Comparison of ENCODE assay signal across 26 cellular contexts in genomic region chr20:49156481-49156880, GRCh38. TPM values are rescaled to one million over a fixed set of nuclear protein-coding genes. Genes with fewer than 3 reads are reported as not detected.
A peak's percentile ranks its signal among the peaks of the same experiment; 100 is the strongest.
DNase-seq lines count a peak whose midpoint lies in the region; ATAC-seq, FAIRE-seq and TF ChIP-seq lines count a peak whose summit lies in the region.
"Had no signal": no experiment of that assay in that cellular context is flagged by ENCODE, and none has a peak within 500 bp of the region (broad histone marks: within the 10 kb centered on the region; RNA-seq: fewer than 3 reads in every experiment).

No MANE protein-coding gene starts in this region.

- in situ Hi-C loops in HepG2 (cut with HindIII; ENCODE audit: extremely low pct_ligation_motif_present, low pct_unique_long_range_greater_than_20kb), result no loop called here

- H3K4me2 ChIP-seq in HepG2 (ENCODE audit: low read depth, low read length), result no peak overlapping the region

- WGBS in HepG2 (ENCODE audit: low lambda C conversion rate), result 92% methylated on average over 1 of the region's 1 CpG

- H3K27me3 Mint-ChIP-seq in activated CD4-positive, alpha-beta T cell treated with anti-CD3 and anti-CD28 coated beads, Interleukin-2, amount 10 ng/mL, durations not matched to agents 24 days and 14 days, result no peaks in the 10 kb centered on the region
- H3K27me3 Mint-ChIP-seq in activated CD4-positive, alpha-beta T cell treated with anti-CD3 and anti-CD28 coated beads for 36 hours, result no peaks in the 10 kb centered on the region
- H3K27me3 Mint-ChIP-seq: B cell had no signal

- peaks cover 32% of the 10 kb centered on the region for H3K4me1 Mint-ChIP-seq in activated CD4-positive, alpha-beta T cell treated with anti-CD3 and anti-CD28 coated beads, Interleukin-2, amount 10 ng/mL, durations not matched to agents 24 days and 14 days
- peaks cover 42% of the 10 kb centered on the region for H3K4me1 Mint-ChIP-seq in activated CD4-positive, alpha-beta T cell treated with anti-CD3 and anti-CD28 coated beads for 36 hours

- H3K79me2 ChIP-seq in HepG2 (ENCODE audit: insufficient read depth, low read length), result peaks cover 76% of the 10 kb centered on the region

- CTCF ChIA-PET in activated CD4-positive, alpha-beta T cell treated with anti-CD3 and anti-CD28 coated beads for 36 hours (lab: Charles Lee), result interaction anchor here (0.8 to 1.4 kb wide), 4 partner anchors 10 to 30 kb away, joined by 3 to 4 read pairs (median 3); no protein-coding TSS in a partner anchor
- CTCF ChIA-PET in HepG2 (lab: Yijun Ruan, JAX; ENCODE audit: low intra/inter-chr PET ratio, low total read pairs), result no interaction called here

- TF ChIP-seq CTCF in cardiac muscle cell (IDR thresholded peaks at IDR 0.05; ENCODE audit: low read depth, low read length) (no peak), HepG2 (CRISPR knock-in tag; IDR thresholded peaks at IDR 0.05) (no peak), breast epithelium (IDR thresholded peaks at IDR 0.05) (no peak)

- POLR2A ChIA-PET in activated CD4-positive, alpha-beta T cell treated with anti-CD3 and anti-CD28 coated beads for 36 hours (lab: Charles Lee), result no interaction called here
- POLR2A ChIA-PET in HepG2 (lab: Yijun Ruan, JAX), result interaction anchor here (1.3 kb wide), 1 partner anchor 122 kb away, joined by 3 read pairs; the partner anchor contains the start of gene ZNFX1

- no peaks in the 10 kb centered on the region for H3K27me3 ChIP-seq in cardiac muscle cell
- H3K27me3 ChIP-seq in HepG2 (ENCODE audit: control insufficient read depth in 1 of 2, insufficient read depth in 2 of 2, low read length in 2 of 2), result no peaks in the 10 kb centered on the region
- H3K27me3 ChIP-seq in breast epithelium, result no peaks in the 10 kb centered on the region

- H3K36me3 ChIP-seq in cardiac muscle cell (peaks cover 3% of the 10 kb centered on the region), HepG2 (replicated peaks in 1 of 2; ENCODE audit: control insufficient read depth in 1 of 2, insufficient read depth in 2 of 2, low read length in 2 of 2) (peaks cover 23 to 43% of the 10 kb centered on the region in 2 experiments), breast epithelium (no peaks in the 10 kb centered on the region)

- H3K9ac ChIP-seq in HepG2 (ENCODE audit: insufficient read depth, low read depth, low read length), result no peak overlapping the region

- no peak for DNase-seq in activated CD4-positive, alpha-beta T cell treated with anti-CD3 and anti-CD28 coated beads, Interleukin-2, amount 10 ng/mL, durations not matched to agents 24 days and 14 days
- no peak for DNase-seq in activated CD4-positive, alpha-beta T cell treated with anti-CD3 and anti-CD28 coated beads for 36 hours
- DNase-seq in cardiac muscle cell (ENCODE audit: low read depth in 1 of 2, low spot score in 1 of 2) (no peak), left ventricle myocardium superior (no peak), HepG2 (ENCODE audit: low spot score) (no peak), HCEC 1CT (no peak), breast epithelium (ENCODE audit: low spot score in 2 of 2) (no peak)
- DNase-seq: Calu3, DMS79 treated with DMSO at 0.1 percent for 48 hours, GF-D8, Karpas-422, NCI-H1105, NCI-H1436 treated with DMSO at 0.1 percent for 48 hours, NCI-H187 treated with DMSO at 0.1 percent for 48 hours, NCI-H2171 treated with DMSO at 0.1 percent for 48 hours, NCI-H345, NCI-H510A treated with DMSO at 0.1 percent for 48 hours, NCI-H748 treated with DMSO at 0.1 percent for 48 hours, SIG-M5 had no signal

- BruUV-seq in HepG2 (replicated peaks; lab: Mats Ljungman, UMichigan), result no TSS peak

- no peak for FAIRE-seq in HepG2 (lab: Jason Lieb, UNC)
- FAIRE-seq: GM12891, H1, RCC 7860 had no signal

- H3K36me3 Mint-ChIP-seq in activated CD4-positive, alpha-beta T cell treated with anti-CD3 and anti-CD28 coated beads, Interleukin-2, amount 10 ng/mL, durations not matched to agents 24 days and 14 days (ENCODE audit: low read depth), result peaks cover 40% of the 10 kb centered on the region
- H3K36me3 Mint-ChIP-seq in activated CD4-positive, alpha-beta T cell treated with anti-CD3 and anti-CD28 coated beads for 36 hours (ENCODE audit: low read depth), result peaks cover 38% of the 10 kb centered on the region

- ATAC-seq in activated CD4-positive, alpha-beta T cell treated with anti-CD3 and anti-CD28 coated beads for 36 hours, result no peak
- ATAC-seq in left ventricle myocardium superior, result no peak
- no peak; the same call in 2 of the 3 replicates for ATAC-seq in HepG2
- ATAC-seq: HCT116 had no signal

- peak overlapping the region; percentile 11 for H3K27ac Mint-ChIP-seq in activated CD4-positive, alpha-beta T cell treated with anti-CD3 and anti-CD28 coated beads, Interleukin-2, amount 10 ng/mL, durations not matched to agents 24 days and 14 days
- H3K27ac Mint-ChIP-seq in activated CD4-positive, alpha-beta T cell treated with anti-CD3 and anti-CD28 coated beads for 36 hours, result no peak overlapping the region
- H3K27ac Mint-ChIP-seq: B cell had no signal

- H3K9me3 ChIP-seq in cardiac muscle cell (ENCODE audit: low read depth) (no peaks in the 10 kb centered on the region), HepG2 (ENCODE audit: low read length) (no peaks in the 10 kb centered on the region), breast epithelium (no peaks in the 10 kb centered on the region)

- TF ChIP-seq EP300 in HepG2 (IDR thresholded peaks at IDR 0.05; ENCODE audit: low read depth in 2 of 2, low read length in 2 of 2) (no peak), HepG2 (CRISPR knock-in tag; IDR thresholded peaks at IDR 0.05; ENCODE audit: borderline replicate concordance) (no peak)

- no peak overlapping the region for H2AFZ ChIP-seq in HepG2 (ENCODE audit: low read length)

- H3K9me3 Mint-ChIP-seq in activated CD4-positive, alpha-beta T cell treated with anti-CD3 and anti-CD28 coated beads, Interleukin-2, amount 10 ng/mL, durations not matched to agents 24 days and 14 days, result no peaks in the 10 kb centered on the region
- no peaks in the 10 kb centered on the region for H3K9me3 Mint-ChIP-seq in activated CD4-positive, alpha-beta T cell treated with anti-CD3 and anti-CD28 coated beads for 36 hours (ENCODE audit: low read depth)

- no peak overlapping the region for H3K4me3 ChIP-seq in cardiac muscle cell
- H3K4me3 ChIP-seq in HepG2 (replicated peaks in 1 of 3; ENCODE audit: insufficient read depth in 1 of 3, low read depth in 2 of 3, low read length in 3 of 3), result no peak overlapping the region
- H3K4me3 ChIP-seq in breast epithelium, result no peak overlapping the region

- TF ChIP-seq RAD21 in HepG2 (CRISPR knock-in tag; IDR thresholded peaks at IDR 0.05), result no peak

- H3K4me1 ChIP-seq in cardiac muscle cell (ENCODE audit: low read depth), result no peaks in the 10 kb centered on the region
- peaks cover 48% of the 10 kb centered on the region for H3K4me1 ChIP-seq in HepG2 (ENCODE audit: insufficient read depth, low read length)
- no peaks in the 10 kb centered on the region for H3K4me1 ChIP-seq in breast epithelium

- no peak for TF ChIP-seq POLR2A in HepG2 (IDR thresholded peaks at IDR 0.05; ENCODE audit: insufficient read depth in 1 of 2, low read depth in 2 of 2, low read length in 2 of 2)
- TF ChIP-seq POLR2A in breast epithelium (IDR thresholded peaks at IDR 0.05), result no peak

- peaks cover 58% of the 10 kb centered on the region for H4K20me1 ChIP-seq in HepG2 (ENCODE audit: insufficient read depth, low read length)

- intact Hi-C loops in activated CD4-positive, alpha-beta T cell treated with anti-CD3 and anti-CD28 coated beads, Interleukin-2, amount 10 ng/mL, durations not matched to agents 24 days and 14 days (cut with micrococcal nuclease), result no loop called here
- intact Hi-C loops in activated CD4-positive, alpha-beta T cell treated with anti-CD3 and anti-CD28 coated beads for 36 hours (cut with DNase I, micrococcal nuclease), result no loop called here
- intact Hi-C loops in left ventricle myocardium superior (cut with micrococcal nuclease) (no loop called here), HepG2 (cut with micrococcal nuclease; ENCODE audit: unreplicated experiment) (no loop called here), breast epithelium (cut with DNase I; ENCODE audit: low total_unique reads) (no loop called here)

- H3K4me3 Mint-ChIP-seq in activated CD4-positive, alpha-beta T cell treated with anti-CD3 and anti-CD28 coated beads, Interleukin-2, amount 10 ng/mL, durations not matched to agents 24 days and 14 days, result no peak overlapping the region
- H3K4me3 Mint-ChIP-seq in activated CD4-positive, alpha-beta T cell treated with anti-CD3 and anti-CD28 coated beads for 36 hours, result no peak overlapping the region
- H3K4me3 Mint-ChIP-seq: B cell had no signal

- H3K27ac ChIP-seq in cardiac muscle cell (peak overlapping the region; percentile 22), HepG2 (ENCODE audit: extremely low read length, insufficient read depth, low read length) (peak overlapping the region; percentile 18), breast epithelium (no peak overlapping the region)
- H3K27ac ChIP-seq: 22Rv1, C4-2B had no signal

RNA-seq across cellular contexts. Expression of gene STAU1, which starts 31.7 kb away (rescaled TPM):
- total RNA-seq in activated CD4-positive, alpha-beta T cell treated with anti-CD3 and anti-CD28 coated beads, Interleukin-2, amount 10 ng/mL, durations not matched to agents 24 days and 14 days, result 73.5 and 73.7 TPM in 2 replicates
- total RNA-seq in activated CD4-positive, alpha-beta T cell treated with anti-CD3 and anti-CD28 coated beads for 36 hours, result 10 to 100 TPM; 72.6 to 83.7 TPM
- total RNA-seq in cardiac muscle cell, result 54.4 and 70.1 TPM in 2 replicates
- 62.6 and 77.1 TPM in 2 replicates for polyA plus RNA-seq in cardiac muscle cell
- 60.4 TPM for total RNA-seq in left ventricle myocardium superior
- total RNA-seq in HepG2 (2016; rRNA removed; fragmentation: Illumina TruSeq; extraction: Trizol), result 119 and 186 TPM in 2 replicates
- 84.1 and 98.9 TPM in 2 replicates for total RNA-seq in HepG2 (2016; cell fraction: cytosol; rRNA removed; fragmentation: Illumina TruSeq; extraction: Trizol; ENCODE audit: low read depth)
- total RNA-seq in HepG2 (2016; cell fraction: insoluble cytoplasmic fraction; rRNA removed; fragmentation: Illumina TruSeq; extraction: Trizol), result 118 and 170 TPM in 2 replicates
- total RNA-seq in HepG2 (2016; cell fraction: membrane; rRNA removed; fragmentation: Illumina TruSeq; extraction: Trizol), result 217 and 243 TPM in 2 replicates
- total RNA-seq in HepG2 (2016; cell fraction: nucleus; rRNA removed; fragmentation: Illumina TruSeq; extraction: Trizol), result 77.6 and 86.1 TPM in 2 replicates
- polyA plus RNA-seq in HepG2 (2011; rRNA removed), result 121 and 133 TPM in 2 replicates
- 95.5 and 124 TPM in 2 replicates for polyA plus RNA-seq in HepG2 (2011; cell fraction: cytosol; rRNA removed)
- polyA plus RNA-seq in HepG2 (2011; cell fraction: nucleus; rRNA removed), result 55.6 and 68.1 TPM in 2 replicates
- polyA plus RNA-seq in HepG2 (2012), result 196 and 212 TPM in 2 replicates
- polyA plus RNA-seq in HepG2 (2016; cell fraction: cytosol; fragmentation: Illumina TruSeq; extraction: Trizol; ENCODE audit: low read depth), result 100 and 110 TPM in 2 replicates
- 241 and 269 TPM in 2 replicates for polyA plus RNA-seq in HepG2 (2016; cell fraction: insoluble cytoplasmic fraction; fragmentation: Illumina TruSeq; extraction: Trizol; ENCODE audit: low read depth)
- polyA plus RNA-seq in HepG2 (2016; cell fraction: membrane; fragmentation: Illumina TruSeq; extraction: Trizol; ENCODE audit: low read depth), result 212 and 250 TPM in 2 replicates
- polyA plus RNA-seq in HepG2 (2016; cell fraction: nucleus; fragmentation: Illumina TruSeq; extraction: Trizol; ENCODE audit: insufficient read depth, low read depth), result 141 and 152 TPM in 2 replicates
- polyA minus RNA-seq in HepG2 (2011; rRNA and poly(A)+ RNA removed; ENCODE audit: low replicate concordance), result 37.2 and 106 TPM in 2 replicates
- 158 and 174 TPM in 2 replicates for polyA minus RNA-seq in HepG2 (2011; cell fraction: cytosol; rRNA and poly(A)+ RNA removed)
- 61.8 and 82.7 TPM in 2 replicates for polyA minus RNA-seq in HepG2 (2011; cell fraction: nucleus; rRNA and poly(A)+ RNA removed)
- 10 to 100 TPM; 79.8 to 85.2 (median 79.9) TPM for total RNA-seq in breast epithelium

Comparison
In these comparisons a context has a peak if more than half of its experiments do, and no peak if none do; other contexts are left out.
1. H3K27ac ChIP-seq: peak in cardiac muscle cell (single experiment) and HepG2 (single experiment); none in breast epithelium (0 of 2).